1 cellular context compared by ENCODE assay signal in the genomic region with DNA sequence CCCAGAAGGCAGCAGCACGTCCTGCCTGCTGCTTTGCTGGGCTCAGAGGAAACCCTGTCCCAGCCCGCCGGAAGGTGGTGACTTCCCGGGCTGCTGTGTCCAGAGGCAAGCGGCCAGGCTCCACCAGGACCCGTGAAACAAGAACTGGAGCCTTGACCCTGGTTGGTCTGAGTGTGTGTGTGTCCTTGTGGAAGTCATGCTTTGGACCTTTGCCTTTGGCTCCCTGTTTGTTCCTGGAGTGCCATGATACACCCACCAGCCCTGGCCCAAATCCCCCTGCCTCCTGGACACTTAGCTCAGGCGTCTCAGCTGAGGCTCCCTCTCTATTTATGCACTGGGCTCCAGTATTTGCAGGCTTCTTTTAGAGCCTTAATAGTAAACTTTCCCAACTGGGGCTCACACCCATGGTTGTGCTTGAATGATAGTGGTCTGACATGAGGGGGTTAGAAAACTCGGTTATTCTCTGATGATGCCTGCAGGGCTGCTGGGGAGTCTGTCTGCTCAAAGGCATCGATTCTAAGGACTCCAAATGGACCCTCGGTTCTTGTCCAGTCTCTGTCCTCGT.
TF ChIP-seq lines count a peak whose summit lies in the region.

No MANE protein-coding gene starts in this region.

TF ChIP-seq in HepG2, 621 proteins besides CTCF, POLR2A, EP300 and RAD21 (continued from another document):
- TF ChIP-seq ZBTB49 (CRISPR knock-in tag; IDR thresholded peaks at IDR 0.05; ENCODE audit: borderline replicate concordance): no peak
